ENCODE assay signal across 17 cellular contexts in the genomic region with DNA sequence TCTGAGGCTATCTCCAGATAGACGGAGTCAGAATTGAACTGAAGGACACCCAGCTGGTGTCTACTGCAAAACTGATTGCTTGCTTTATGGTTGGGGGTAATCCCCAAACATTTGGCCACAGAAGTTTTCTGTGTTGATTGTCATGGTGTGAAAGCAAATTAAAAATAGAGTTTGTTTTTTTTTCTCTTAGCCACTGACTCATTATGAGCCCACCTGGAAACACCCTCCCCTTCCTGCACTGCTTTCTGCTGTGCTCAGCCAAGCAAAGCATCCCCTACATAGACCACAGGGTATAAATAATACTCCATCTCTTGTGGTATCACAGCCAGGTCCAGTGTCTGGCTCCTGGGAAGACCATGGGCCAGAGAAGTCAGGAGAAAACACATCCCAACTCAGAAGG. TPM values are rescaled to one million over a fixed set of nuclear protein-coding genes. Genes with fewer than 3 reads are reported as not detected.
DNase-seq lines count a peak whose midpoint lies in the region; ATAC-seq lines count a peak whose summit lies in the region.
"Had no signal": no experiment of that assay in that cellular context is flagged by ENCODE, and none has a peak within 500 bp of the region (broad histone marks: within the 10 kb centered on the region; RNA-seq: fewer than 3 reads in every experiment).

No MANE protein-coding gene starts in this region.

- H4K20me1 ChIP-seq in BLaER1 = no peaks in the 10 kb centered on the region; the same call in 1 of the 2 replicates

- no peak overlapping the region for H3K27ac Mint-ChIP-seq in CD4-positive, alpha-beta memory T cell
- H3K27ac Mint-ChIP-seq: H9; stimulated activated naive CD8-positive, alpha-beta T cell treated with anti-CD3 and anti-CD28 coated beads, Interleukin-15, Interleukin-2, amounts not matched to agents 100 ng/mL and 50 ng/mL, for 24 hours had no signal

- H3K9ac ChIP-seq in BLaER1 = no peak overlapping the region

- H3K4me2 ChIP-seq in BLaER1 = peak overlapping the region; percentile 81

- peaks cover 0 to 1% (median 0%) of the 10 kb centered on the region in 4 donors for H3K4me1 Mint-ChIP-seq in CD4-positive, alpha-beta memory T cell

- no peaks in the 10 kb centered on the region for H3K36me3 ChIP-seq in BLaER1
- H3K36me3 ChIP-seq in CD4-positive, alpha-beta memory T cell (ENCODE audit: insufficient read depth, low read length) = no peaks in the 10 kb centered on the region
- H3K36me3 ChIP-seq: neutrophil, SJCRH30 had no signal

- intact Hi-C loops in CD4-positive, alpha-beta memory T cell (cut with micrococcal nuclease) = no loop called here

- H3K9me3 ChIP-seq in BLaER1 = peaks cover 4% of the 10 kb centered on the region; the same call in 1 of the 2 replicates
- no peaks in the 10 kb centered on the region for H3K9me3 ChIP-seq in CD4-positive, alpha-beta memory T cell (ENCODE audit: control insufficient read depth in 1 of 2, low read length in 2 of 2)
- H3K9me3 ChIP-seq: neutrophil, SJCRH30 had no signal

- H3K27ac ChIP-seq in BLaER1 = no peak overlapping the region
- H3K27ac ChIP-seq in CD4-positive, alpha-beta memory T cell (ENCODE audit: low read depth, low read length) = no peak overlapping the region
- H3K27ac ChIP-seq: 22Rv1, neutrophil, SJCRH30 had no signal

- POLR2A ChIA-PET in CD4-positive, alpha-beta memory T cell (lab: Charles Lee; ENCODE audit: partially characterized antibody) = no interaction called here

- peaks cover 0 to 5% (median under 1%) of the 10 kb centered on the region in 8 donors for H3K9me3 Mint-ChIP-seq in CD4-positive, alpha-beta memory T cell
- H3K9me3 Mint-ChIP-seq: stimulated activated naive CD8-positive, alpha-beta T cell treated with anti-CD3 and anti-CD28 coated beads, Interleukin-15, Interleukin-2, amounts not matched to agents 100 ng/mL and 50 ng/mL, for 24 hours had no signal

- CTCF ChIA-PET in CD4-positive, alpha-beta memory T cell (lab: Charles Lee; ENCODE audit: partially characterized antibody) = no interaction called here

- H3K4me1 ChIP-seq in BLaER1 = peaks cover 55% of the 10 kb centered on the region
- no peaks in the 10 kb centered on the region for H3K4me1 ChIP-seq in CD4-positive, alpha-beta memory T cell (ENCODE audit: insufficient read depth, low read length)
- H3K4me1 ChIP-seq: SJCRH30 had no signal

- peaks cover 8 to 12% of the 10 kb centered on the region in 2 donors for H3K27me3 Mint-ChIP-seq in CD4-positive, alpha-beta memory T cell

- no peak for DNase-seq in stimulated activated CD4-positive, alpha-beta T cell treated with anti-CD3 and anti-CD28 coated beads, Interleukin-2, amount 100 ng/mL, for 48 hours
- no peak for DNase-seq in COLO829 (ENCODE audit: low spot score)
- DNase-seq in CD4-positive, alpha-beta memory T cell = no peak
- DNase-seq in activated CD4-positive, CD25-positive, alpha-beta regulatory T cell treated with anti-CD3 and anti-CD28 coated beads, Interleukin-2, amount 50 U/mL, for 72 hours = no peak
- DNase-seq: activated CD4-positive, alpha-beta T cell treated with anti-CD3 and anti-CD28 coated beads for 1 hour; activated gamma-delta T cell treated with Interleukin-2 at 50 U/mL for 16 hours; H9; kidney; SJCRH30 had no signal

- no peak overlapping the region for H3K4me3 ChIP-seq in BLaER1
- no peak overlapping the region for H3K4me3 ChIP-seq in CD4-positive, alpha-beta memory T cell (ENCODE audit: low read length in 2 of 2)
- H3K4me3 ChIP-seq: SJCRH30 had no signal

- H3K27me3 ChIP-seq in BLaER1 = peaks cover 17% of the 10 kb centered on the region
- no peaks in the 10 kb centered on the region for H3K27me3 ChIP-seq in CD4-positive, alpha-beta memory T cell (ENCODE audit: insufficient read depth, low read length)
- H3K27me3 ChIP-seq: SJCRH30 had no signal

- ATAC-seq in GM19043 (IDR thresholded peaks at IDR 0.05; ENCODE audit: low read depth, unreplicated experiment) (peak; percentile 83), HG02588 (IDR thresholded peaks at IDR 0.05; ENCODE audit: unreplicated experiment) (peak; percentile 84), HG03280 (IDR thresholded peaks at IDR 0.05; ENCODE audit: unreplicated experiment) (peak; percentile 70)

- no peaks in the 10 kb centered on the region for H3K36me3 Mint-ChIP-seq in CD4-positive, alpha-beta memory T cell

- no peak overlapping the region for H3K4me3 Mint-ChIP-seq in CD4-positive, alpha-beta memory T cell
- H3K4me3 Mint-ChIP-seq: H9; stimulated activated naive CD8-positive, alpha-beta T cell treated with anti-CD3 and anti-CD28 coated beads, Interleukin-15, Interleukin-2, amounts not matched to agents 100 ng/mL and 50 ng/mL, for 24 hours had no signal

RNA-seq across cellular contexts. Expression of a gene that starts 6.5 kb away (rescaled TPM):
- not detected for total RNA-seq in CD4-positive, alpha-beta memory T cell
- polyA plus RNA-seq in CD4-positive, alpha-beta memory T cell = not detected
- total RNA-seq: LHCN-M2, SJCRH30 had no signal
